1 cellular context compared by ENCODE assay signal in genomic region chr6:136822051-136822378, GRCh38.
TF ChIP-seq lines count a peak whose summit lies in the region.

No MANE protein-coding gene starts in this region.

TF ChIP-seq in K562, 482 proteins besides CTCF, POLR2A, EP300 and RAD21 (continued from another document and continues in another):
- TF ChIP-seq ZBTB11 (CRISPR knock-in tag; IDR thresholded peaks at IDR 0.05) (peak in 1 of 3 experiments; percentile 18; a peak in 2 of 6 replicates), ZNF197 (CRISPR knock-in tag; IDR thresholded peaks at IDR 0.05; ENCODE audit: low read depth) (no peak), PYGO2 (tag; IDR thresholded peaks at IDR 0.05) (no peak), ZNF695 (CRISPR knock-in tag; IDR thresholded peaks at IDR 0.05) (no peak), ZFPM2 (CRISPR knock-in tag; IDR thresholded peaks at IDR 0.05) (no peak), SNAPC5 (CRISPR knock-in tag; IDR thresholded peaks at IDR 0.05) (no peak), SRSF7 (optimal IDR thresholded peaks at IDR 0.05; ENCODE audit: low read depth, low read length) (no peak), HDAC2 (IDR thresholded peaks at IDR 0.05) (peak; percentile 32; the same call in 1 of the 2 replicates), NEUROD1 (IDR thresholded peaks at IDR 0.05; ENCODE audit: borderline replicate concordance, low read depth, low read length, partially characterized antibody) (no peak), ZNF507 (tag; conservative IDR thresholded peaks at IDR 0.05) (no peak), SMARCC2 (IDR thresholded peaks at IDR 0.05; ENCODE audit: low read depth) (0 out of 2 replicates have a peak, but pooled peaks have one; percentile 36), ZNF75A (CRISPR knock-in tag; IDR thresholded peaks at IDR 0.05) (no peak), PREB (CRISPR knock-in tag; IDR thresholded peaks at IDR 0.05) (no peak), GATAD2A (IDR thresholded peaks at IDR 0.05) (no peak), BRD9 (IDR thresholded peaks at IDR 0.05; ENCODE audit: low read depth, partially characterized antibody) (peak; percentile 67), ATF6 (CRISPR knock-in tag; IDR thresholded peaks at IDR 0.05) (no peak), ZNF184 (CRISPR knock-in tag; IDR thresholded peaks at IDR 0.05) (no peak), RCOR1 (IDR thresholded peaks at IDR 0.05; ENCODE audit: borderline replicate concordance in 1 of 2, low read depth in 2 of 2, low read length in 2 of 2) (no peak), PCBP1 (IDR thresholded peaks at IDR 0.05; ENCODE audit: low read depth, low read length, poor library complexity, severe bottlenecking) (no peak), GATA2 (CRISPR knock-in tag; IDR thresholded peaks at IDR 0.05) (no peak), SREBF1 (IDR thresholded peaks at IDR 0.05; ENCODE audit: borderline replicate concordance, low read depth, low read length) (no peak), HLTF (IDR thresholded peaks at IDR 0.05) (no peak), PML (IDR thresholded peaks at IDR 0.05; ENCODE audit: low read length) (no peak), NR3C1 (CRISPR knock-in tag; IDR thresholded peaks at IDR 0.05) (no peak; the same call in 1 of the 2 replicates), DDX20 (tag; IDR thresholded peaks at IDR 0.05; ENCODE audit: low read depth) (no peak), NFYB (IDR thresholded peaks at IDR 0.05; ENCODE audit: extremely low read depth, insufficient read length) (no peak), DACH1 (IDR thresholded peaks at IDR 0.05; ENCODE audit: partially characterized antibody) (peak; percentile 84), NFRKB (IDR thresholded peaks at IDR 0.05; ENCODE audit: low read depth) (peak; percentile 39; the same call in 1 of the 2 replicates), SMARCA4 (IDR thresholded peaks at IDR 0.05) (peak; percentile 49; the same call in 1 of the 2 replicates), RFX1 (IDR thresholded peaks at IDR 0.05) (peak; percentile 48), MTA3 (IDR thresholded peaks at IDR 0.05; ENCODE audit: borderline replicate concordance) (no peak), NRF1 (conservative IDR thresholded peaks at IDR 0.05 in 1 of 2, IDR thresholded peaks at IDR 0.05 in 1 of 2) (no peak; a peak in 1 of 4 replicates), NELFE (IDR thresholded peaks at IDR 0.05; ENCODE audit: insufficient read depth, insufficient read length) (no peak), CCNT2 (IDR thresholded peaks at IDR 0.05; ENCODE audit: borderline replicate concordance, extremely low read depth, insufficient read length, low read depth, low read length) (no peak), ZNF766 (CRISPR knock-in tag; conservative IDR thresholded peaks at IDR 0.05) (0 out of 2 replicates have a peak, but pooled peaks have one; percentile 29)
- TF ChIP-seq, protein P1, sequence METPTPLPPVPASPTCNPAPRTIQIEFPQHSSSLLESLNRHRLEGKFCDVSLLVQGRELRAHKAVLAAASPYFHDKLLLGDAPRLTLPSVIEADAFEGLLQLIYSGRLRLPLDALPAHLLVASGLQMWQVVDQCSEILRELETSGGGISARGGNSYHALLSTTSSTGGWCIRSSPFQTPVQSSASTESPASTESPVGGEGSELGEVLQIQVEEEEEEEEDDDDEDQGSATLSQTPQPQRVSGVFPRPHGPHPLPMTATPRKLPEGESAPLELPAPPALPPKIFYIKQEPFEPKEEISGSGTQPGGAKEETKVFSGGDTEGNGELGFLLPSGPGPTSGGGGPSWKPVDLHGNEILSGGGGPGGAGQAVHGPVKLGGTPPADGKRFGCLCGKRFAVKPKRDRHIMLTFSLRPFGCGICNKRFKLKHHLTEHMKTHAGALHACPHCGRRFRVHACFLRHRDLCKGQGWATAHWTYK (CRISPR knock-in tag; IDR thresholded peaks at IDR 0.05) = no peak
- TF ChIP-seq, protein P2, sequence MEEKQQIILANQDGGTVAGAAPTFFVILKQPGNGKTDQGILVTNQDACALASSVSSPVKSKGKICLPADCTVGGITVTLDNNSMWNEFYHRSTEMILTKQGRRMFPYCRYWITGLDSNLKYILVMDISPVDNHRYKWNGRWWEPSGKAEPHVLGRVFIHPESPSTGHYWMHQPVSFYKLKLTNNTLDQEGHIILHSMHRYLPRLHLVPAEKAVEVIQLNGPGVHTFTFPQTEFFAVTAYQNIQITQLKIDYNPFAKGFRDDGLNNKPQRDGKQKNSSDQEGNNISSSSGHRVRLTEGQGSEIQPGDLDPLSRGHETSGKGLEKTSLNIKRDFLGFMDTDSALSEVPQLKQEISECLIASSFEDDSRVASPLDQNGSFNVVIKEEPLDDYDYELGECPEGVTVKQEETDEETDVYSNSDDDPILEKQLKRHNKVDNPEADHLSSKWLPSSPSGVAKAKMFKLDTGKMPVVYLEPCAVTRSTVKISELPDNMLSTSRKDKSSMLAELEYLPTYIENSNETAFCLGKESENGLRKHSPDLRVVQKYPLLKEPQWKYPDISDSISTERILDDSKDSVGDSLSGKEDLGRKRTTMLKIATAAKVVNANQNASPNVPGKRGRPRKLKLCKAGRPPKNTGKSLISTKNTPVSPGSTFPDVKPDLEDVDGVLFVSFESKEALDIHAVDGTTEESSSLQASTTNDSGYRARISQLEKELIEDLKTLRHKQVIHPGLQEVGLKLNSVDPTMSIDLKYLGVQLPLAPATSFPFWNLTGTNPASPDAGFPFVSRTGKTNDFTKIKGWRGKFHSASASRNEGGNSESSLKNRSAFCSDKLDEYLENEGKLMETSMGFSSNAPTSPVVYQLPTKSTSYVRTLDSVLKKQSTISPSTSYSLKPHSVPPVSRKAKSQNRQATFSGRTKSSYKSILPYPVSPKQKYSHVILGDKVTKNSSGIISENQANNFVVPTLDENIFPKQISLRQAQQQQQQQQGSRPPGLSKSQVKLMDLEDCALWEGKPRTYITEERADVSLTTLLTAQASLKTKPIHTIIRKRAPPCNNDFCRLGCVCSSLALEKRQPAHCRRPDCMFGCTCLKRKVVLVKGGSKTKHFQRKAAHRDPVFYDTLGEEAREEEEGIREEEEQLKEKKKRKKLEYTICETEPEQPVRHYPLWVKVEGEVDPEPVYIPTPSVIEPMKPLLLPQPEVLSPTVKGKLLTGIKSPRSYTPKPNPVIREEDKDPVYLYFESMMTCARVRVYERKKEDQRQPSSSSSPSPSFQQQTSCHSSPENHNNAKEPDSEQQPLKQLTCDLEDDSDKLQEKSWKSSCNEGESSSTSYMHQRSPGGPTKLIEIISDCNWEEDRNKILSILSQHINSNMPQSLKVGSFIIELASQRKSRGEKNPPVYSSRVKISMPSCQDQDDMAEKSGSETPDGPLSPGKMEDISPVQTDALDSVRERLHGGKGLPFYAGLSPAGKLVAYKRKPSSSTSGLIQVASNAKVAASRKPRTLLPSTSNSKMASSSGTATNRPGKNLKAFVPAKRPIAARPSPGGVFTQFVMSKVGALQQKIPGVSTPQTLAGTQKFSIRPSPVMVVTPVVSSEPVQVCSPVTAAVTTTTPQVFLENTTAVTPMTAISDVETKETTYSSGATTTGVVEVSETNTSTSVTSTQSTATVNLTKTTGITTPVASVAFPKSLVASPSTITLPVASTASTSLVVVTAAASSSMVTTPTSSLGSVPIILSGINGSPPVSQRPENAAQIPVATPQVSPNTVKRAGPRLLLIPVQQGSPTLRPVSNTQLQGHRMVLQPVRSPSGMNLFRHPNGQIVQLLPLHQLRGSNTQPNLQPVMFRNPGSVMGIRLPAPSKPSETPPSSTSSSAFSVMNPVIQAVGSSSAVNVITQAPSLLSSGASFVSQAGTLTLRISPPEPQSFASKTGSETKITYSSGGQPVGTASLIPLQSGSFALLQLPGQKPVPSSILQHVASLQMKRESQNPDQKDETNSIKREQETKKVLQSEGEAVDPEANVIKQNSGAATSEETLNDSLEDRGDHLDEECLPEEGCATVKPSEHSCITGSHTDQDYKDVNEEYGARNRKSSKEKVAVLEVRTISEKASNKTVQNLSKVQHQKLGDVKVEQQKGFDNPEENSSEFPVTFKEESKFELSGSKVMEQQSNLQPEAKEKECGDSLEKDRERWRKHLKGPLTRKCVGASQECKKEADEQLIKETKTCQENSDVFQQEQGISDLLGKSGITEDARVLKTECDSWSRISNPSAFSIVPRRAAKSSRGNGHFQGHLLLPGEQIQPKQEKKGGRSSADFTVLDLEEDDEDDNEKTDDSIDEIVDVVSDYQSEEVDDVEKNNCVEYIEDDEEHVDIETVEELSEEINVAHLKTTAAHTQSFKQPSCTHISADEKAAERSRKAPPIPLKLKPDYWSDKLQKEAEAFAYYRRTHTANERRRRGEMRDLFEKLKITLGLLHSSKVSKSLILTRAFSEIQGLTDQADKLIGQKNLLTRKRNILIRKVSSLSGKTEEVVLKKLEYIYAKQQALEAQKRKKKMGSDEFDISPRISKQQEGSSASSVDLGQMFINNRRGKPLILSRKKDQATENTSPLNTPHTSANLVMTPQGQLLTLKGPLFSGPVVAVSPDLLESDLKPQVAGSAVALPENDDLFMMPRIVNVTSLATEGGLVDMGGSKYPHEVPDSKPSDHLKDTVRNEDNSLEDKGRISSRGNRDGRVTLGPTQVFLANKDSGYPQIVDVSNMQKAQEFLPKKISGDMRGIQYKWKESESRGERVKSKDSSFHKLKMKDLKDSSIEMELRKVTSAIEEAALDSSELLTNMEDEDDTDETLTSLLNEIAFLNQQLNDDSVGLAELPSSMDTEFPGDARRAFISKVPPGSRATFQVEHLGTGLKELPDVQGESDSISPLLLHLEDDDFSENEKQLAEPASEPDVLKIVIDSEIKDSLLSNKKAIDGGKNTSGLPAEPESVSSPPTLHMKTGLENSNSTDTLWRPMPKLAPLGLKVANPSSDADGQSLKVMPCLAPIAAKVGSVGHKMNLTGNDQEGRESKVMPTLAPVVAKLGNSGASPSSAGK (IDR thresholded peaks at IDR 0.05) = peak; percentile 47
- TF ChIP-seq, protein P3, sequence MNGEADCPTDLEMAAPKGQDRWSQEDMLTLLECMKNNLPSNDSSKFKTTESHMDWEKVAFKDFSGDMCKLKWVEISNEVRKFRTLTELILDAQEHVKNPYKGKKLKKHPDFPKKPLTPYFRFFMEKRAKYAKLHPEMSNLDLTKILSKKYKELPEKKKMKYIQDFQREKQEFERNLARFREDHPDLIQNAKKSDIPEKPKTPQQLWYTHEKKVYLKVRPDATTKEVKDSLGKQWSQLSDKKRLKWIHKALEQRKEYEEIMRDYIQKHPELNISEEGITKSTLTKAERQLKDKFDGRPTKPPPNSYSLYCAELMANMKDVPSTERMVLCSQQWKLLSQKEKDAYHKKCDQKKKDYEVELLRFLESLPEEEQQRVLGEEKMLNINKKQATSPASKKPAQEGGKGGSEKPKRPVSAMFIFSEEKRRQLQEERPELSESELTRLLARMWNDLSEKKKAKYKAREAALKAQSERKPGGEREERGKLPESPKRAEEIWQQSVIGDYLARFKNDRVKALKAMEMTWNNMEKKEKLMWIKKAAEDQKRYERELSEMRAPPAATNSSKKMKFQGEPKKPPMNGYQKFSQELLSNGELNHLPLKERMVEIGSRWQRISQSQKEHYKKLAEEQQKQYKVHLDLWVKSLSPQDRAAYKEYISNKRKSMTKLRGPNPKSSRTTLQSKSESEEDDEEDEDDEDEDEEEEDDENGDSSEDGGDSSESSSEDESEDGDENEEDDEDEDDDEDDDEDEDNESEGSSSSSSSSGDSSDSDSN (IDR thresholded peaks at IDR 0.05; ENCODE audit: borderline replicate concordance in 1 of 2, low read depth in 2 of 2, low read length in 2 of 2) = no peak
- TF ChIP-seq, protein P4, sequence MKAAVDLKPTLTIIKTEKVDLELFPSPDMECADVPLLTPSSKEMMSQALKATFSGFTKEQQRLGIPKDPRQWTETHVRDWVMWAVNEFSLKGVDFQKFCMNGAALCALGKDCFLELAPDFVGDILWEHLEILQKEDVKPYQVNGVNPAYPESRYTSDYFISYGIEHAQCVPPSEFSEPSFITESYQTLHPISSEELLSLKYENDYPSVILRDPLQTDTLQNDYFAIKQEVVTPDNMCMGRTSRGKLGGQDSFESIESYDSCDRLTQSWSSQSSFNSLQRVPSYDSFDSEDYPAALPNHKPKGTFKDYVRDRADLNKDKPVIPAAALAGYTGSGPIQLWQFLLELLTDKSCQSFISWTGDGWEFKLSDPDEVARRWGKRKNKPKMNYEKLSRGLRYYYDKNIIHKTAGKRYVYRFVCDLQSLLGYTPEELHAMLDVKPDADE (conservative IDR thresholded peaks at IDR 0.05; ENCODE audit: control insufficient read depth, low read depth, low read length) = no peak
